26 cellular contexts compared by ENCODE assay signal in genomic region chr11:2360081-2360642, GRCh38. TPM values are rescaled to one million over a fixed set of nuclear protein-coding genes. Genes with fewer than 3 reads are reported as not detected.
A peak's percentile ranks its signal among the peaks of the same experiment; 100 is the strongest.
DNase-seq lines count a peak whose midpoint lies in the region; ATAC-seq and TF ChIP-seq lines count a peak whose summit lies in the region.
"Had no signal": no experiment of that assay in that cellular context is flagged by ENCODE, and none has a peak within 500 bp of the region (broad histone marks: within the 10 kb centered on the region; RNA-seq: fewer than 3 reads in every experiment).

No MANE protein-coding gene starts in this region.

- H3K9me3 ChIP-seq in left ventricle myocardium inferior (replicated peaks): no peaks in the 10 kb centered on the region
- no peaks in the 10 kb centered on the region for H3K9me3 ChIP-seq in body of pancreas
- H3K9me3 ChIP-seq: Caco-2, SJSA1 had no signal

- H3K4me3 ChIP-seq in left ventricle myocardium inferior (no peak overlapping the region), body of pancreas (no peak overlapping the region)
- H3K4me3 ChIP-seq: SJSA1 had no signal

- H3K4me1 ChIP-seq in left ventricle myocardium inferior (peaks cover 6% of the 10 kb centered on the region), body of pancreas (peaks cover 7% of the 10 kb centered on the region)
- H3K4me1 ChIP-seq: Caco-2, SJSA1 had no signal

- TF ChIP-seq CTCF in left ventricle myocardium inferior (IDR thresholded peaks at IDR 0.05; ENCODE audit: borderline replicate concordance) (no peak), body of pancreas (IDR thresholded peaks at IDR 0.05) (peak in 1 of 7 experiments; percentile 6)

- H3K36me3 ChIP-seq in left ventricle myocardium inferior (no peaks in the 10 kb centered on the region), body of pancreas (replicated peaks in 1 of 2; ENCODE audit: insufficient read depth in 1 of 2, low read depth in 2 of 2) (no peaks in the 10 kb centered on the region)
- H3K36me3 ChIP-seq: SJSA1 had no signal

- WGBS in body of pancreas, 2 donors: 74 to 82% methylated on average over 12 to 14 of the region's 14 CpGs

- TF ChIP-seq POLR2A in body of pancreas (IDR thresholded peaks at IDR 0.05): no peak

- intact Hi-C loops in left cardiac atrium (cut with DNase I): loop anchor here in 1 of 2 donors (10.0 kb wide), 1 partner anchor 55 kb away; no protein-coding TSS in a partner anchor
- intact Hi-C loops in left ventricle myocardium inferior (cut with micrococcal nuclease): no loop called here
- intact Hi-C loops in body of pancreas (cut with DNase I): no loop called here
- intact Hi-C loops in posterior vena cava (cut with DNase I): no loop called here

- H3K27me3 ChIP-seq in left ventricle myocardium inferior (ENCODE audit: low read depth) (no peaks in the 10 kb centered on the region), body of pancreas (no peaks in the 10 kb centered on the region)
- H3K27me3 ChIP-seq: SJSA1 had no signal

- peak; percentile 10 for DNase-seq in left cardiac atrium
- no peak for DNase-seq in left ventricle myocardium inferior
- DNase-seq in body of pancreas: peak; percentile 30 to 41 (median 34)
- peak; percentile 58 for DNase-seq in posterior vena cava (ENCODE audit: low spot score)
- DNase-seq in NCI-H345 (lab: John Stamatoyannopoulos, UW): no peak
- DNase-seq in NCI-H446 treated with DMSO at 0.1 percent for 48 hours (lab: John Stamatoyannopoulos, UW): no peak
- no peak for DNase-seq in NCI-H1105 (lab: John Stamatoyannopoulos, UW)
- DNase-seq: Caco-2; CD8-positive, alpha-beta T cell; DMS79 treated with DMSO at 0.1 percent for 48 hours; GF-D8; Karpas-422; NCI-H1092 treated with DMSO at 0.1 percent for 48 hours; NCI-H146; NCI-H1930; NCI-H2107; NCI-H446; NCI-H526; NCI-H82; NK-92 treated with Interleukin-12 subunit alpha and Interleukin-12 subunit beta, amount 100 ng/mL, for 24 hours; PC-3 had no signal

- H3K27ac ChIP-seq in left ventricle myocardium inferior (replicated peaks) (no peak overlapping the region), body of pancreas (peak overlapping the region in 3 of 4 donors; percentile 40 to 62 (median 59))
- H3K27ac ChIP-seq: C4-2B, SJSA1 had no signal

- ATAC-seq in left cardiac atrium (no peak), body of pancreas (peak; percentile 85)
- ATAC-seq: CD8-positive, alpha-beta T cell; HCT116; HepG2; PC-3 had no signal

RNA-seq across cellular contexts. Expression of gene CD81, which starts 16.9 kb away (rescaled TPM):
- total RNA-seq in left cardiac atrium (100 to 1,000 TPM; 699 to 773 TPM), left ventricle myocardium inferior (412 TPM), body of pancreas (100 to 1,000 TPM; 217 to 332 TPM), posterior vena cava (100 to 1,000 TPM; 616 to 784 TPM)
- total RNA-seq: HepG2 had no signal

RNA-seq across cellular contexts. Expression of gene TSSC4, which starts 40.4 kb away (rescaled TPM):
- total RNA-seq in left cardiac atrium: 10 to 100 TPM; 34.9 to 45.7 TPM
- total RNA-seq in left ventricle myocardium inferior: 31.7 TPM
- 10 to 100 TPM; 21.5 to 25.7 TPM for total RNA-seq in body of pancreas
- 10 to 100 TPM; 47.4 to 49.6 TPM for total RNA-seq in posterior vena cava

RNA-seq across cellular contexts. Expression of gene TSPAN32, which starts 58.3 kb away (rescaled TPM):
- 10 to 100 TPM; 11.6 to 15.0 TPM for total RNA-seq in left cardiac atrium
- 27.1 TPM for total RNA-seq in left ventricle myocardium inferior
- 1 to 10 TPM in 1 of 2 donors, not detected in 1; 5.9 TPM for total RNA-seq in body of pancreas
- total RNA-seq in posterior vena cava: 1 to 10 TPM in 1 of 2 donors, under 1 TPM in 1; 0.76 to 3.6 TPM
- total RNA-seq: H1, PC-3 had no signal

RNA-seq across cellular contexts. Expression of gene C11orf21, which starts 58.4 kb away (rescaled TPM):
- total RNA-seq in left cardiac atrium (10 to 100 TPM in 1 of 2 donors, 1 to 10 TPM in 1; 4.8 to 19.1 TPM), left ventricle myocardium inferior (36.0 TPM), body of pancreas (under 1 TPM; 0.26 to 0.33 TPM), posterior vena cava (1 to 10 TPM; 1.3 to 1.8 TPM)
- total RNA-seq: H1, HepG2, PC-3 had no signal

Comparison
In these comparisons a context has a peak if more than half of its experiments do, and no peak if none do; other contexts are left out.
1. DNase-seq: peak in left cardiac atrium (single experiment), body of pancreas (4 of 4) and posterior vena cava (single experiment); none in left ventricle myocardium inferior (single experiment), NCI-H345 (single experiment), NCI-H446 treated with DMSO at 0.1 percent for 48 hours (single experiment) and NCI-H1105 (single experiment).